Comparison of ENCODE assay signal across 22 cellular contexts in the genomic region with DNA sequence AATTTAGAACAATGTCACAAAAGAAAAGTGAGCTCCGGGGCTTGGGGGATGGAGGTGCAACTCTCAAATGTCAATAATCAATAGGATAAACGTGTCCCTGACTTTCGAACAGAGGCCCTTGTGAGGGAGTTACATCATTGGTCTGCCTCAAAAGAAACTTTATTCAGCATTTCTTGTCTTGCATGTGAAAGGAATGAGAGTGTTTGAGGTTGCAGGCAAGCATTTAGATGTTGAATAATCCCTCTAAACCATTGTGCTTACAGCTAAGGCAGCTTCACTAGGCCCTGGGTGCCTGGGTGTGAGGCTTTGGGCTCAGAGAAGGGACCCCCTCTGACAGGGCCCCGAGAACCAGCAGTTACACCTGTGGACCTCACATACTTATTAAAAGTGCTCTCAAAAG. TPM values are rescaled to one million over a fixed set of nuclear protein-coding genes. Genes with fewer than 3 reads are reported as not detected.
DNase-seq lines count a peak whose midpoint lies in the region; ATAC-seq and TF ChIP-seq lines count a peak whose summit lies in the region.
"Had no signal": no experiment of that assay in that cellular context is flagged by ENCODE, and none has a peak within 500 bp of the region (broad histone marks: within the 10 kb centered on the region; RNA-seq: fewer than 3 reads in every experiment).

No MANE protein-coding gene starts in this region.

- no peaks in the 10 kb centered on the region for H4K20me1 ChIP-seq in IMR-90 (ENCODE audit: insufficient read depth, low read length)

- H2BK15ac ChIP-seq in IMR-90 (ENCODE audit: low read depth, low read length), result no peak overlapping the region

- TF ChIP-seq POLR2A in IMR-90 (IDR thresholded peaks at IDR 0.05; ENCODE audit: low read depth, low read length), result no peak

- ATAC-seq in IMR-90 (ENCODE audit: low read depth) (0 out of 2 replicates have a peak, but pooled peaks have one; percentile 16), HG03378 (IDR thresholded peaks at IDR 0.05; ENCODE audit: unreplicated experiment) (no peak)
- ATAC-seq: left lobe of liver, psoas muscle had no signal

- dilution Hi-C loops in IMR-90 (cut with HindIII; ENCODE audit: low sequenced_read_pairs, unreplicated experiment), result no loop called here

- no peak overlapping the region for H3K14ac ChIP-seq in IMR-90 (replicated peaks; ENCODE audit: low read depth, low read length)

- H3K36me3 ChIP-seq in H7 (replicated peaks; ENCODE audit: control insufficient read depth, insufficient read depth, low read length) (no peaks in the 10 kb centered on the region), IMR-90 (ENCODE audit: control insufficient read depth, insufficient read depth, low read length) (no peaks in the 10 kb centered on the region)
- H3K36me3 ChIP-seq: neutrophil, thyroid gland had no signal

- no peak overlapping the region for H3K4me2 ChIP-seq in IMR-90 (ENCODE audit: low read depth, low read length)
- H3K4me2 ChIP-seq: smooth muscle cell had no signal

- intact Hi-C loops in IMR-90 (cut with micrococcal nuclease), result no loop called here

- H3K56ac ChIP-seq in IMR-90 (ENCODE audit: extremely low read depth, insufficient read depth, low read length), result no peak overlapping the region

- H2BK120ac ChIP-seq in IMR-90 (ENCODE audit: low read depth, low read length), result no peak overlapping the region

- TF ChIP-seq RAD21 in IMR-90 (IDR thresholded peaks at IDR 0.05; ENCODE audit: low read length), result no peak

- no peak overlapping the region for H4K91ac ChIP-seq in IMR-90 (ENCODE audit: insufficient read depth, low read depth, low read length)

- H3K9me3 ChIP-seq in IMR-90 (ENCODE audit: control insufficient read depth, insufficient read depth, low read length), result peaks cover 5% of the 10 kb centered on the region
- H3K9me3 ChIP-seq: neutrophil, psoas muscle, thyroid gland had no signal

- WGBS in IMR-90 (ENCODE audit: extremely low coverage in 2 of 2, insufficient read length in 1 of 2), 2 experiments, result no CpG with 5 or more reads among the region's 4 CpGs

- no peak overlapping the region for H3K27ac ChIP-seq in IMR-90 (ENCODE audit: insufficient read depth, low read length)
- H3K27ac ChIP-seq in cingulate gyrus (ENCODE audit: low read depth, low read length), result peak overlapping the region; percentile 34
- H3K27ac ChIP-seq: neutrophil, psoas muscle, thyroid gland had no signal

- no peak overlapping the region for H2BK20ac ChIP-seq in IMR-90 (ENCODE audit: low read depth, low read length)

- H3K27ac Mint-ChIP-seq in mesothelial cell of epicardium, result peak overlapping the region; percentile 87
- H3K27ac Mint-ChIP-seq: activated naive CD4-positive, alpha-beta T cell treated with anti-CD3 and anti-CD28 coated beads for 36 hours; dendritic cell treated with granulocyte-macrophage colony-stimulating factor and Interleukin-4, amounts not matched to agents 40 ng/mL and 50 ng/mL, for 4 days had no signal

- no peak overlapping the region for H3K4ac ChIP-seq in IMR-90 (ENCODE audit: low read depth, low read length)

- no peak overlapping the region for H3K9ac ChIP-seq in IMR-90 (ENCODE audit: low read depth, low read length)

- no peak overlapping the region for H4K8ac ChIP-seq in IMR-90 (ENCODE audit: low read depth in 2 of 2, low read length in 2 of 2)

- H3K23ac ChIP-seq in IMR-90 (ENCODE audit: low read depth, low read length), result no peak overlapping the region

- peak; percentile 52 for DNase-seq in H7
- no peak for DNase-seq in IMR-90
- DNase-seq in mesothelial cell of epicardium (ENCODE audit: low spot score in 2 of 2, unreplicated experiment in 2 of 2), result no peak
- no peak for DNase-seq in NCI-H146 (lab: John Stamatoyannopoulos, UW)
- no peak for DNase-seq in amygdala (lab: John Stamatoyannopoulos, UW)
- DNase-seq: activated CD8-positive, alpha-beta memory T cell treated with anti-CD3 and anti-CD28 coated beads for 24 hours; activated naive CD4-positive, alpha-beta T cell treated with anti-CD3 and anti-CD28 coated beads for 36 hours; activated T-cell treated with anti-CD3 and anti-CD28 coated beads, Interleukin-2, amount 50 U/mL, for 4 hours; GF-D8; NCI-H1105 treated with DMSO at 0.1 percent for 48 hours; NCI-H2081; NCI-H446; psoas muscle; stimulated activated naive CD4-positive, alpha-beta T cell treated with Interleukin-2 at 50 U/mL for 16 hours; thyroid gland had no signal

- no peak overlapping the region for H2AK5ac ChIP-seq in IMR-90 (ENCODE audit: low read depth, low read length)

- POLR2A ChIA-PET in IMR-90 (lab: Charles Lee; ENCODE audit: unreplicated experiment), result no interaction called here

- CTCF ChIA-PET in IMR-90 (lab: Yijun Ruan, JAX), result no interaction called here

- H2BK5ac ChIP-seq in IMR-90 (ENCODE audit: low read depth, low read length, poor library complexity, severe bottlenecking), result no peak overlapping the region

- H3K9me3 Mint-ChIP-seq in mesothelial cell of epicardium, result peaks cover 11% of the 10 kb centered on the region
- H3K9me3 Mint-ChIP-seq: activated T-cell treated with anti-CD3 and anti-CD28 coated beads, Interleukin-2, amount 50 U/mL, for 4 hours; dendritic cell treated with granulocyte-macrophage colony-stimulating factor and Interleukin-4, amounts not matched to agents 40 ng/mL and 50 ng/mL, for 4 days had no signal

- H3K4me1 ChIP-seq in IMR-90 (ENCODE audit: control insufficient read depth, insufficient read depth, low read length), result peaks cover 8% of the 10 kb centered on the region; the same call in 1 of the 2 replicates
- H3K4me1 ChIP-seq: thyroid gland had no signal

- no TSS peak for BruUV-seq in IMR-90 (replicated peaks; lab: Mats Ljungman, UMichigan)

- H4K5ac ChIP-seq in IMR-90 (ENCODE audit: low read depth, low read length), result no peak overlapping the region

- no peaks in the 10 kb centered on the region for H3K36me3 Mint-ChIP-seq in mesothelial cell of epicardium
- H3K36me3 Mint-ChIP-seq: brain had no signal

- no peak overlapping the region for H2AK9ac ChIP-seq in IMR-90 (replicated peaks; ENCODE audit: low read depth, low read length, poor library complexity)

- peaks cover 53% of the 10 kb centered on the region for H3K4me1 Mint-ChIP-seq in mesothelial cell of epicardium

- no peak overlapping the region for H2AFZ ChIP-seq in IMR-90 (replicated peaks; ENCODE audit: low read length, poor library complexity)

- TF ChIP-seq CTCF in IMR-90 (conservative IDR thresholded peaks at IDR 0.05; ENCODE audit: low read depth, low read length) (no peak), mesothelial cell of epicardium (IDR thresholded peaks at IDR 0.05; ENCODE audit: unreplicated experiment) (no peak)

- no peak overlapping the region for H3K4me3 Mint-ChIP-seq in mesothelial cell of epicardium
- H3K4me3 Mint-ChIP-seq: activated naive CD4-positive, alpha-beta T cell treated with anti-CD3 and anti-CD28 coated beads for 36 hours; dendritic cell treated with granulocyte-macrophage colony-stimulating factor and Interleukin-4, amounts not matched to agents 40 ng/mL and 50 ng/mL, for 4 days had no signal

- H3K27me3 ChIP-seq in H7 (ENCODE audit: control insufficient read depth, insufficient read depth, low read length) (no peaks in the 10 kb centered on the region), IMR-90 (ENCODE audit: control insufficient read depth, insufficient read depth, low read length) (peaks cover 26% of the 10 kb centered on the region)
- H3K27me3 ChIP-seq: thyroid gland had no signal

- H3K9me1 ChIP-seq in IMR-90 (ENCODE audit: insufficient read depth, low read length), result no peaks in the 10 kb centered on the region

- H3K4me3 ChIP-seq in H7 (ENCODE audit: insufficient read depth, low read depth, low read length) (no peak overlapping the region), IMR-90 (ENCODE audit: insufficient read depth, low read depth, low read length) (no peak overlapping the region)
- H3K4me3 ChIP-seq: psoas muscle, smooth muscle cell, thyroid gland had no signal

- in situ Hi-C loops in IMR-90 (cut with MboI; ENCODE audit: low sequenced_read_pairs), result no loop called here

- H3K18ac ChIP-seq in IMR-90 (ENCODE audit: low read depth, low read length), result no peak overlapping the region

- no peaks in the 10 kb centered on the region for H3K27me3 Mint-ChIP-seq in mesothelial cell of epicardium (ENCODE audit: low read depth)
- H3K27me3 Mint-ChIP-seq: brain had no signal

- no peaks in the 10 kb centered on the region for H3K79me1 ChIP-seq in IMR-90 (ENCODE audit: low read depth in 1 of 2, low read length in 2 of 2)

TF ChIP-seq in IMR-90, 13 proteins besides CTCF, POLR2A, EP300 and RAD21 (continues in another document):
- TF ChIP-seq, protein P1, sequence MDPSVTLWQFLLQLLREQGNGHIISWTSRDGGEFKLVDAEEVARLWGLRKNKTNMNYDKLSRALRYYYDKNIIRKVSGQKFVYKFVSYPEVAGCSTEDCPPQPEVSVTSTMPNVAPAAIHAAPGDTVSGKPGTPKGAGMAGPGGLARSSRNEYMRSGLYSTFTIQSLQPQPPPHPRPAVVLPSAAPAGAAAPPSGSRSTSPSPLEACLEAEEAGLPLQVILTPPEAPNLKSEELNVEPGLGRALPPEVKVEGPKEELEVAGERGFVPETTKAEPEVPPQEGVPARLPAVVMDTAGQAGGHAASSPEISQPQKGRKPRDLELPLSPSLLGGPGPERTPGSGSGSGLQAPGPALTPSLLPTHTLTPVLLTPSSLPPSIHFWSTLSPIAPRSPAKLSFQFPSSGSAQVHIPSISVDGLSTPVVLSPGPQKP (IDR thresholded peaks at IDR 0.05; ENCODE audit: borderline replicate concordance, low read depth, low read length), result no peak
- TF ChIP-seq SMC3 (IDR thresholded peaks at IDR 0.05; ENCODE audit: low read depth, low read length), result no peak
- TF ChIP-seq MAZ (IDR thresholded peaks at IDR 0.05; ENCODE audit: borderline replicate concordance, low read depth, low read length), result no peak
- no peak for TF ChIP-seq FOS (IDR thresholded peaks at IDR 0.05; ENCODE audit: low read depth, low read length)
- TF ChIP-seq, protein P2, sequence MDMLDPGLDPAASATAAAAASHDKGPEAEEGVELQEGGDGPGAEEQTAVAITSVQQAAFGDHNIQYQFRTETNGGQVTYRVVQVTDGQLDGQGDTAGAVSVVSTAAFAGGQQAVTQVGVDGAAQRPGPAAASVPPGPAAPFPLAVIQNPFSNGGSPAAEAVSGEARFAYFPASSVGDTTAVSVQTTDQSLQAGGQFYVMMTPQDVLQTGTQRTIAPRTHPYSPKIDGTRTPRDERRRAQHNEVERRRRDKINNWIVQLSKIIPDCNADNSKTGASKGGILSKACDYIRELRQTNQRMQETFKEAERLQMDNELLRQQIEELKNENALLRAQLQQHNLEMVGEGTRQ (IDR thresholded peaks at IDR 0.05; ENCODE audit: low read depth, low read length), result no peak
- no peak for TF ChIP-seq RFX5 (IDR thresholded peaks at IDR 0.05; ENCODE audit: low read depth, low read length)
- no peak for TF ChIP-seq MAFK (IDR thresholded peaks at IDR 0.05; ENCODE audit: low read depth, low read length)
- no peak for TF ChIP-seq BHLHE40 (IDR thresholded peaks at IDR 0.05; ENCODE audit: low read depth, low read length)

RNA-seq across cellular contexts. Expression of a gene that starts 28.6 kb away (rescaled TPM):
- 20.0 and 20.4 TPM in 2 replicates for total RNA-seq in H7 (2014; rRNA removed; shearing (Covaris generic))
- total RNA-seq in IMR-90 (2012; rRNA removed) (373 and 464 TPM in 2 replicates), mesothelial cell of epicardium (32.3 to 37.9 TPM (median 36.4 TPM) in 3 replicates)
- polyA plus RNA-seq in IMR-90 (2012; rRNA removed), result 550 and 574 TPM in 2 replicates
- polyA plus RNA-seq in IMR-90 (2012; cell fraction: cytosol; rRNA removed), result 533 and 781 TPM in 2 replicates
- polyA plus RNA-seq in IMR-90 (2012; cell fraction: nucleus; rRNA removed; ENCODE audit: low replicate concordance), result 291 and 300 TPM in 2 replicates
